In the genomic region with DNA sequence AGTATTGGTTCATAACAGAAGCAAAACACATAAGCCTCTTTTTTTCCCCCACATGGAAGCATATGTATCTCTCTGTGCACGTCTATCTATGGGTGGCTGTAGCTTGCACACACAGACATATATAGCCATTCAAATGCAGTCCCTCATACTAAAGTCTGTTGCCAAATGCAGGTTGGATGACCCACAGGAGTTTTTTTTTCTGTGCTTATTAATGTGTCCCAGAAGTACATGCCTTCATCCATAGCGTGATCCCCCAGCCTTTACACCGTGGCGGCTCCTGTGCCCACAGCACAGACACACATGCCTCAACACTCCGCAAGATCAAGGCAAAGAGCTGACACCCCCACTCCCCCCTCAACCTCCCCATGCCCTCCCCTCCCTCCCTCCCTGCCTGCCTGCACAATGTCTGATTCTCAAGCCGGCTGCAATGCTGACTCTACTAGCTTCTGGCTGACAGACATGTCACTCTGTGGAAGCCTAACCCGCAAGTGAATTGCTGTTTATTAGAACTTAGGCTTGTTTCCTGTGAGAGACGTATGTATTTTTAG, we compare ENCODE assay signal across 25 cellular contexts. TPM values are rescaled to one million over a fixed set of nuclear protein-coding genes. Genes with fewer than 3 reads are reported as not detected.
"Had no signal": no experiment of that assay in that cellular context is flagged by ENCODE, and none has a peak within 500 bp of the region (broad histone marks: within the 10 kb centered on the region; RNA-seq: fewer than 3 reads in every experiment).

No MANE protein-coding gene starts in this region.

- DNase-seq: activated CD4-positive, alpha-beta memory T cell treated with anti-CD3 and anti-CD28 coated beads for 36 hours; activated CD4-positive, alpha-beta T cell treated with anti-CD3 and anti-CD28 coated beads for 48 hours; activated effector memory CD4-positive, alpha-beta T cell treated with anti-CD3 and anti-CD28 coated beads, Interleukin-2, amount 50 U/mL, for 16 hours; activated naive CD4-positive, alpha-beta T cell treated with anti-CD3 and anti-CD28 coated beads, Interleukin-2, amount 10 ng/mL, durations not matched to agents 7 days and 5 days; activated T-cell treated with anti-CD3 and anti-CD28 coated beads, Interleukin-2, amount 50 U/mL, for 72 hours; dermis blood vessel endothelial cell; effector memory CD4-positive, alpha-beta T cell; foreskin keratinocyte; kidney glomerular epithelial cell; left ventricle myocardium inferior; naive thymus-derived CD4-positive, alpha-beta T cell; small intestine; stimulated activated CD4-positive, alpha-beta T cell treated with anti-CD3 and anti-CD28 coated beads, Interleukin-2, amount 100 ng/mL, for 24 hours; testis; trophoblast cell; uterus had no signal

- H3K27ac Mint-ChIP-seq: activated CD4-positive, alpha-beta memory T cell treated with anti-CD3 and anti-CD28 coated beads for 36 hours; activated naive CD4-positive, alpha-beta T cell treated with anti-CD3 and anti-CD28 coated beads, Interleukin-2, amount 10 ng/mL, durations not matched to agents 7 days and 5 days; activated T-cell treated with anti-CD3 and anti-CD28 coated beads, Interleukin-2, amount 50 U/mL, for 72 hours; naive thymus-derived CD4-positive, alpha-beta T cell; neural progenitor cell; stimulated activated memory B cell treated with anti-CD40 and anti-IgM and Interleukin-4, amounts not matched to agents 10 μg/mL and 1 μg/mL and 100 μg/mL, for 72 hours had no signal

- H3K36me3 Mint-ChIP-seq: activated CD4-positive, alpha-beta memory T cell treated with anti-CD3 and anti-CD28 coated beads for 36 hours; activated naive CD4-positive, alpha-beta T cell treated with anti-CD3 and anti-CD28 coated beads, Interleukin-2, amount 10 ng/mL, durations not matched to agents 7 days and 5 days; neural progenitor cell; stimulated activated memory B cell treated with anti-CD40 and anti-IgM and Interleukin-4, amounts not matched to agents 10 μg/mL and 1 μg/mL and 100 μg/mL, for 72 hours had no signal

- H3K27me3 ChIP-seq: testis had no signal

- H3K4me1 ChIP-seq: foreskin keratinocyte, neural progenitor cell, testis, uterus had no signal

- H3K4me3 ChIP-seq: cardiac muscle cell, hepatocyte, left ventricle myocardium inferior, neural progenitor cell, testis, uterus had no signal

- H3K4me3 Mint-ChIP-seq: activated CD4-positive, alpha-beta memory T cell treated with anti-CD3 and anti-CD28 coated beads for 36 hours; activated naive CD4-positive, alpha-beta T cell treated with anti-CD3 and anti-CD28 coated beads, Interleukin-2, amount 10 ng/mL, durations not matched to agents 7 days and 5 days; activated T-cell treated with anti-CD3 and anti-CD28 coated beads, Interleukin-2, amount 50 U/mL, for 72 hours; naive thymus-derived CD4-positive, alpha-beta T cell; stimulated activated memory B cell treated with anti-CD40 and anti-IgM and Interleukin-4, amounts not matched to agents 10 μg/mL and 1 μg/mL and 100 μg/mL, for 72 hours had no signal

- ATAC-seq: activated T-cell treated with anti-CD3 and anti-CD28 coated beads, Interleukin-2, amount 50 U/mL, for 72 hours; foreskin keratinocyte; naive thymus-derived CD4-positive, alpha-beta T cell; sciatic nerve; stimulated activated memory B cell treated with anti-CD40 and anti-IgM and Interleukin-4, amounts not matched to agents 10 μg/mL and 1 μg/mL and 100 μg/mL, for 72 hours had no signal

- H3K27ac ChIP-seq: cardiac muscle cell, foreskin keratinocyte, hepatocyte, left ventricle myocardium inferior, neural progenitor cell, testis, uterus had no signal

- H3K9me3 Mint-ChIP-seq: activated CD4-positive, alpha-beta memory T cell treated with anti-CD3 and anti-CD28 coated beads for 36 hours; activated naive CD4-positive, alpha-beta T cell treated with anti-CD3 and anti-CD28 coated beads, Interleukin-2, amount 10 ng/mL, durations not matched to agents 7 days and 5 days; activated T-cell treated with anti-CD3 and anti-CD28 coated beads, Interleukin-2, amount 50 U/mL, for 72 hours; stimulated activated memory B cell treated with anti-CD40 and anti-IgM and Interleukin-4, amounts not matched to agents 10 μg/mL and 1 μg/mL and 100 μg/mL, for 72 hours had no signal

- H3K9ac ChIP-seq: neural progenitor cell had no signal

- H3K79me2 ChIP-seq: hepatocyte had no signal

- H3K9me3 ChIP-seq: left ventricle myocardium inferior, testis, uterus had no signal

- H2AFZ ChIP-seq: hepatocyte, neural progenitor cell had no signal

- H3K4me2 ChIP-seq: hepatocyte, neural progenitor cell had no signal

- H3K36me3 ChIP-seq: cardiac muscle cell, left ventricle myocardium inferior, neural progenitor cell, uterus had no signal

RNA-seq across cellular contexts. Expression of a gene that starts 2.3 kb away (rescaled TPM):
- total RNA-seq: activated CD4-positive, alpha-beta memory T cell treated with anti-CD3 and anti-CD28 coated beads for 36 hours; activated T-cell treated with anti-CD3 and anti-CD28 coated beads, Interleukin-2, amount 50 U/mL, for 72 hours; cardiac muscle cell; dermis blood vessel endothelial cell; foreskin keratinocyte; glomerular endothelial cell; hepatocyte; left ventricle myocardium inferior; lung microvascular endothelial cell; naive thymus-derived CD4-positive, alpha-beta T cell; renal cortical epithelial cell; sciatic nerve; uterus had no signal
- polyA plus RNA-seq: cardiac muscle cell; esophagus; foreskin keratinocyte; hepatocyte; naive thymus-derived CD4-positive, alpha-beta T cell had no signal
